Comparison of ENCODE assay signal across 19 cellular contexts in genomic region chr13:48497669-48498068, GRCh38.
"Had no signal": no experiment of that assay in that cellular context is flagged by ENCODE, and none has a peak within 500 bp of the region (broad histone marks: within the 10 kb centered on the region; RNA-seq: fewer than 3 reads in every experiment).

No MANE protein-coding gene starts in this region.

- H3K9me3 Mint-ChIP-seq: activated T-cell treated with anti-CD3 and anti-CD28 coated beads, Interleukin-2, amount 50 U/mL, for 24 hours; activated T-helper 17 cell treated with anti-CD3 and anti-CD28 coated beads, Interleukin-2, amount 50 U/mL, for 72 hours; stimulated activated naive CD8-positive, alpha-beta T cell treated with anti-CD3 and anti-CD28 coated beads, Interleukin-15, amount 100 ng/mL, for 72 hours; WTC11 had no signal

- H3K27ac ChIP-seq: adrenal gland, esophagus squamous epithelium, gastrocnemius medialis, left ventricle myocardium inferior, parathyroid adenoma, right lobe of liver, suprapubic skin had no signal

- DNase-seq: activated CD4-positive, alpha-beta T cell treated with anti-CD3 and anti-CD28 coated beads, Interleukin-2, amount 50 U/mL, for 48 hours; activated T-cell treated with anti-CD3 and anti-CD28 coated beads, Interleukin-2, amount 50 U/mL, for 24 hours; adrenal gland; central memory CD4-positive, alpha-beta T cell; dorsolateral prefrontal cortex; esophagus squamous epithelium; gastrocnemius medialis; left ventricle myocardium inferior; nucleus accumbens; right lobe of liver; stimulated activated CD4-positive, alpha-beta T cell treated with anti-CD3 and anti-CD28 coated beads, Interleukin-1b, Interleukin-23, amount 100 ng/mL, for 48 hours; stimulated activated naive CD8-positive, alpha-beta T cell treated with anti-CD3 and anti-CD28 coated beads, Interleukin-15, amount 100 ng/mL, for 72 hours; T1000 had no signal

- ATAC-seq: activated T-helper 17 cell treated with anti-CD3 and anti-CD28 coated beads, Interleukin-2, amount 50 U/mL, for 72 hours; gastrocnemius medialis; right lobe of liver; stimulated activated naive CD8-positive, alpha-beta T cell treated with anti-CD3 and anti-CD28 coated beads, Interleukin-15, amount 100 ng/mL, for 72 hours; WTC11 had no signal

- H3K36me3 Mint-ChIP-seq: activated naive CD8-positive, alpha-beta T cell; WTC11 had no signal

- H3K36me3 ChIP-seq: adrenal gland, gastrocnemius medialis, right lobe of liver, suprapubic skin had no signal

- H3K9me3 ChIP-seq: adrenal gland, esophagus squamous epithelium, gastrocnemius medialis, left ventricle myocardium inferior, right lobe of liver, suprapubic skin, tibial nerve had no signal

- H3K4me3 Mint-ChIP-seq: activated T-cell treated with anti-CD3 and anti-CD28 coated beads, Interleukin-2, amount 50 U/mL, for 24 hours; stimulated activated naive CD8-positive, alpha-beta T cell treated with anti-CD3 and anti-CD28 coated beads, Interleukin-15, amount 100 ng/mL, for 72 hours; WTC11 had no signal

- H3K27ac Mint-ChIP-seq: activated naive CD8-positive, alpha-beta T cell; activated T-cell treated with anti-CD3 and anti-CD28 coated beads, Interleukin-2, amount 50 U/mL, for 24 hours; stimulated activated naive CD8-positive, alpha-beta T cell treated with anti-CD3 and anti-CD28 coated beads, Interleukin-15, amount 100 ng/mL, for 72 hours had no signal

- H3K27me3 Mint-ChIP-seq: activated naive CD8-positive, alpha-beta T cell; activated T-cell treated with anti-CD3 and anti-CD28 coated beads, Interleukin-2, amount 50 U/mL, for 24 hours; activated T-helper 17 cell treated with anti-CD3 and anti-CD28 coated beads, Interleukin-2, amount 50 U/mL, for 72 hours; stimulated activated naive CD8-positive, alpha-beta T cell treated with anti-CD3 and anti-CD28 coated beads, Interleukin-15, amount 100 ng/mL, for 72 hours had no signal
